ENCODE assay signal across 19 cellular contexts in genomic region chr17:63120406-63120805, GRCh38.
A peak's percentile ranks its signal among the peaks of the same experiment; 100 is the strongest.
DNase-seq lines count a peak whose midpoint lies in the region; ATAC-seq and TF ChIP-seq lines count a peak whose summit lies in the region.
"Had no signal": no experiment of that assay in that cellular context is flagged by ENCODE, and none has a peak within 500 bp of the region (broad histone marks: within the 10 kb centered on the region; RNA-seq: fewer than 3 reads in every experiment).

No MANE protein-coding gene starts in this region.

- DNase-seq in A673 (ENCODE audit: low spot score) (peak; percentile 20), IMR-90 (peak; percentile 54), fibroblast of the conjunctiva (ENCODE audit: low read depth) (peak; percentile 22), immature natural killer cell (no peak)
- no peak for DNase-seq in stimulated activated naive CD8-positive, alpha-beta T cell treated with anti-CD3 and anti-CD28 coated beads, Interleukin-15, amount 100 ng/mL, for 72 hours
- no peak for DNase-seq in activated CD4-positive, alpha-beta T cell treated with anti-CD3 and anti-CD28 coated beads, Interleukin-2, amount 50 U/mL, for 1 hour
- DNase-seq: activated CD4-positive, alpha-beta T cell treated with anti-CD3 and anti-CD28 coated beads for 4 hours; gastrocnemius medialis; KG1; NCI-H1092; NCI-H2029; NCI-H446; NK-92 treated with Interleukin-12 subunit alpha and Interleukin-12 subunit beta, amount 100 ng/mL, for 24 hours; stimulated activated CD4-positive, alpha-beta T cell treated with anti-CD3 and anti-CD28 coated beads, Interleukin-4, amount 100 ng/mL, for 4 hours had no signal

- TF ChIP-seq RAD21 in IMR-90 (IDR thresholded peaks at IDR 0.05; ENCODE audit: low read length): no peak

- H2BK5ac ChIP-seq in IMR-90 (ENCODE audit: low read depth, low read length, poor library complexity, severe bottlenecking): no peak overlapping the region

- peaks cover 3% of the 10 kb centered on the region for H3K27me3 Mint-ChIP-seq in brain
- no peaks in the 10 kb centered on the region for H3K27me3 Mint-ChIP-seq in immature natural killer cell (ENCODE audit: low read depth in 3 of 3)
- no peaks in the 10 kb centered on the region for H3K27me3 Mint-ChIP-seq in stimulated activated naive CD8-positive, alpha-beta T cell treated with anti-CD3 and anti-CD28 coated beads, Interleukin-15, amount 100 ng/mL, for 72 hours

- in situ Hi-C loops in IMR-90 (cut with MboI; ENCODE audit: low sequenced_read_pairs): no loop called here

- H3K56ac ChIP-seq in IMR-90 (ENCODE audit: extremely low read depth, insufficient read depth, low read length): no peak overlapping the region

- H3K36me3 Mint-ChIP-seq in brain (peaks cover 6% of the 10 kb centered on the region), immature natural killer cell (peaks cover 0 to 3% (median 0%) of the 10 kb centered on the region in 3 donors)

- H3K36me3 ChIP-seq in A673 (ENCODE audit: insufficient read depth, low read length, poor library complexity, severe bottlenecking): no peaks in the 10 kb centered on the region
- peaks cover 2% of the 10 kb centered on the region; the same call in 1 of the 2 replicates for H3K36me3 ChIP-seq in IMR-90 (ENCODE audit: control insufficient read depth, insufficient read depth, low read length)
- H3K36me3 ChIP-seq: gastrocnemius medialis, prostate gland had no signal

- TF ChIP-seq CTCF in A673 (conservative IDR thresholded peaks at IDR 0.05; ENCODE audit: low read depth, low read length): no peak
- no peak for TF ChIP-seq CTCF in IMR-90 (conservative IDR thresholded peaks at IDR 0.05; ENCODE audit: low read depth, low read length)
- TF ChIP-seq CTCF in brain (conservative IDR thresholded peaks at IDR 0.05): no peak

- H3K27me3 ChIP-seq in A673 (replicated peaks; ENCODE audit: insufficient read depth, low read depth, low read length, poor library complexity): no peaks in the 10 kb centered on the region
- H3K27me3 ChIP-seq in IMR-90 (ENCODE audit: control insufficient read depth, insufficient read depth, low read length): no peaks in the 10 kb centered on the region
- H3K27me3 ChIP-seq: gastrocnemius medialis had no signal

- no peak overlapping the region for H2AFZ ChIP-seq in IMR-90 (replicated peaks; ENCODE audit: low read length, poor library complexity)

- peak overlapping the region; percentile 48 to 82 (median 67) for H3K4me3 Mint-ChIP-seq in brain
- H3K4me3 Mint-ChIP-seq in immature natural killer cell: no peak overlapping the region
- H3K4me3 Mint-ChIP-seq in stimulated activated naive CD8-positive, alpha-beta T cell treated with anti-CD3 and anti-CD28 coated beads, Interleukin-15, amount 100 ng/mL, for 72 hours: no peak overlapping the region
- H3K4me3 Mint-ChIP-seq: neural crest cell had no signal

- no peak for TF ChIP-seq POLR2A in IMR-90 (IDR thresholded peaks at IDR 0.05; ENCODE audit: low read depth, low read length)

- H4K5ac ChIP-seq in IMR-90 (ENCODE audit: low read depth, low read length): no peak overlapping the region

- H3K9me1 ChIP-seq in IMR-90 (ENCODE audit: insufficient read depth, low read length): peaks cover 2% of the 10 kb centered on the region; the same call in 1 of the 2 replicates

- BruUV-seq in A673 (replicated peaks; lab: Mats Ljungman, UMichigan): no TSS peak
- no TSS peak for BruUV-seq in IMR-90 (replicated peaks; lab: Mats Ljungman, UMichigan)

- H2AK5ac ChIP-seq in IMR-90 (ENCODE audit: low read depth, low read length): no peak overlapping the region

- no peak overlapping the region for H3K23ac ChIP-seq in IMR-90 (ENCODE audit: low read depth, low read length)

- dilution Hi-C loops in IMR-90 (cut with HindIII; ENCODE audit: low sequenced_read_pairs, unreplicated experiment): no loop called here

- ATAC-seq in IMR-90 (ENCODE audit: low read depth) (no peak), HG03354 (IDR thresholded peaks at IDR 0.05; ENCODE audit: poor library complexity, severe bottlenecking, unreplicated experiment) (no peak)
- no peak for ATAC-seq in stimulated activated naive CD8-positive, alpha-beta T cell treated with anti-CD3 and anti-CD28 coated beads, Interleukin-15, amount 100 ng/mL, for 72 hours
- ATAC-seq: gastrocnemius medialis had no signal

- H3K9me3 ChIP-seq in A673 (ENCODE audit: low read depth, low read length, poor library complexity, severe bottlenecking) (no peaks in the 10 kb centered on the region), IMR-90 (ENCODE audit: control insufficient read depth, insufficient read depth, low read length) (no peaks in the 10 kb centered on the region)
- H3K9me3 ChIP-seq: gastrocnemius medialis, prostate gland had no signal

- H2BK20ac ChIP-seq in IMR-90 (ENCODE audit: low read depth, low read length): no peak overlapping the region

- WGBS in IMR-90 (ENCODE audit: extremely low coverage in 2 of 2, insufficient read length in 1 of 2), 2 experiments: no CpG with 5 or more reads among the region's 2 CpGs

- H3K4me1 ChIP-seq in A673 (ENCODE audit: insufficient read depth, low read length, poor library complexity, severe bottlenecking) (no peaks in the 10 kb centered on the region), IMR-90 (ENCODE audit: control insufficient read depth, insufficient read depth, low read length) (peaks cover 3% of the 10 kb centered on the region; the same call in 1 of the 2 replicates)
- H3K4me1 ChIP-seq: gastrocnemius medialis, prostate gland had no signal

- H3K27ac ChIP-seq in A673 (ENCODE audit: low read depth, low read length, poor library complexity, severe bottlenecking) (no peak overlapping the region), IMR-90 (ENCODE audit: insufficient read depth, low read length) (no peak overlapping the region)
- H3K27ac ChIP-seq: C4-2B, gastrocnemius medialis, prostate gland had no signal

- CTCF ChIA-PET in A673 (lab: Charles Lee): no interaction called here
- CTCF ChIA-PET in IMR-90 (lab: Yijun Ruan, JAX): no interaction called here

- intact Hi-C loops in A673 (cut with micrococcal nuclease; ENCODE audit: unreplicated experiment): no loop called here
- intact Hi-C loops in IMR-90 (cut with micrococcal nuclease): no loop called here

- H2AK9ac ChIP-seq in IMR-90 (replicated peaks; ENCODE audit: low read depth, low read length, poor library complexity): no peak overlapping the region

- H3K4me3 ChIP-seq in A673 (ENCODE audit: low read depth, low read length, poor library complexity, severe bottlenecking) (no peak overlapping the region), IMR-90 (ENCODE audit: insufficient read depth, low read depth, low read length) (no peak overlapping the region)
- H3K4me3 ChIP-seq: gastrocnemius medialis, prostate gland had no signal

- H2BK15ac ChIP-seq in IMR-90 (ENCODE audit: low read depth, low read length): no peak overlapping the region

- no peak overlapping the region for H3K18ac ChIP-seq in IMR-90 (ENCODE audit: low read depth, low read length)

- no peaks in the 10 kb centered on the region for H3K9me3 Mint-ChIP-seq in brain
- no peaks in the 10 kb centered on the region for H3K9me3 Mint-ChIP-seq in immature natural killer cell
- H3K9me3 Mint-ChIP-seq in stimulated activated naive CD8-positive, alpha-beta T cell treated with anti-CD3 and anti-CD28 coated beads, Interleukin-15, amount 100 ng/mL, for 72 hours: no peaks in the 10 kb centered on the region
- H3K9me3 Mint-ChIP-seq: neural crest cell had no signal

- H4K91ac ChIP-seq in IMR-90 (ENCODE audit: insufficient read depth, low read depth, low read length): no peak overlapping the region

- peaks cover 20% of the 10 kb centered on the region; the same call in 1 of the 2 replicates for H4K20me1 ChIP-seq in IMR-90 (ENCODE audit: insufficient read depth, low read length)

- no peak overlapping the region for H3K4ac ChIP-seq in IMR-90 (ENCODE audit: low read depth, low read length)

- no peak overlapping the region for H3K9ac ChIP-seq in IMR-90 (ENCODE audit: low read depth, low read length)

- no peak overlapping the region for H3K14ac ChIP-seq in IMR-90 (replicated peaks; ENCODE audit: low read depth, low read length)

- no peak overlapping the region for H3K4me2 ChIP-seq in IMR-90 (ENCODE audit: low read depth, low read length)

- peak overlapping the region in 3 of 5 experiments; percentile 15 to 83 (median 33) for H3K27ac Mint-ChIP-seq in brain
- no peak overlapping the region for H3K27ac Mint-ChIP-seq in immature natural killer cell
- H3K27ac Mint-ChIP-seq in stimulated activated naive CD8-positive, alpha-beta T cell treated with anti-CD3 and anti-CD28 coated beads, Interleukin-15, amount 100 ng/mL, for 72 hours: no peak overlapping the region

- no peak overlapping the region for H2BK120ac ChIP-seq in IMR-90 (ENCODE audit: low read depth, low read length)

- no peak overlapping the region for H4K8ac ChIP-seq in IMR-90 (ENCODE audit: low read depth in 2 of 2, low read length in 2 of 2)

- peaks cover 25 to 48% of the 10 kb centered on the region in 2 experiments for H3K79me1 ChIP-seq in IMR-90 (ENCODE audit: low read depth in 1 of 2, low read length in 2 of 2)

- POLR2A ChIA-PET in A673 (lab: Charles Lee; ENCODE audit: low non-redundant PET): no interaction called here
- POLR2A ChIA-PET in IMR-90 (lab: Charles Lee; ENCODE audit: unreplicated experiment): no interaction called here

- H3K4me1 Mint-ChIP-seq in brain (peaks cover 60% of the 10 kb centered on the region), immature natural killer cell (no peaks in the 10 kb centered on the region)
- no peaks in the 10 kb centered on the region for H3K4me1 Mint-ChIP-seq in stimulated activated naive CD8-positive, alpha-beta T cell treated with anti-CD3 and anti-CD28 coated beads, Interleukin-15, amount 100 ng/mL, for 72 hours

TF ChIP-seq in IMR-90, 13 proteins besides CTCF, POLR2A, EP300 and RAD21:
- TF ChIP-seq FOS (IDR thresholded peaks at IDR 0.05; ENCODE audit: low read depth, low read length): peak; percentile 20; the same call in 1 of the 2 replicates
- TF ChIP-seq RCOR1 (IDR thresholded peaks at IDR 0.05; ENCODE audit: insufficient replicate concordance, low read length): no peak
- no peak for TF ChIP-seq CEBPB (IDR thresholded peaks at IDR 0.05; ENCODE audit: low read depth, low read length)
- TF ChIP-seq MXI1 (IDR thresholded peaks at IDR 0.05; ENCODE audit: borderline replicate concordance, low read depth, low read length): no peak
- TF ChIP-seq, protein P1, sequence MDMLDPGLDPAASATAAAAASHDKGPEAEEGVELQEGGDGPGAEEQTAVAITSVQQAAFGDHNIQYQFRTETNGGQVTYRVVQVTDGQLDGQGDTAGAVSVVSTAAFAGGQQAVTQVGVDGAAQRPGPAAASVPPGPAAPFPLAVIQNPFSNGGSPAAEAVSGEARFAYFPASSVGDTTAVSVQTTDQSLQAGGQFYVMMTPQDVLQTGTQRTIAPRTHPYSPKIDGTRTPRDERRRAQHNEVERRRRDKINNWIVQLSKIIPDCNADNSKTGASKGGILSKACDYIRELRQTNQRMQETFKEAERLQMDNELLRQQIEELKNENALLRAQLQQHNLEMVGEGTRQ (IDR thresholded peaks at IDR 0.05; ENCODE audit: low read depth, low read length): no peak
- no peak for TF ChIP-seq SMC3 (IDR thresholded peaks at IDR 0.05; ENCODE audit: low read depth, low read length)
- no peak for TF ChIP-seq MAZ (IDR thresholded peaks at IDR 0.05; ENCODE audit: borderline replicate concordance, low read depth, low read length)
- TF ChIP-seq MAFK (IDR thresholded peaks at IDR 0.05; ENCODE audit: low read depth, low read length): no peak
TF ChIP-seq in IMR-90: peak in this region for 1.

Comparison
In these comparisons a context has a peak if more than half of its experiments do, and no peak if none do; other contexts are left out.
1. DNase-seq: peak in A673 (single experiment), IMR-90 (single experiment) and fibroblast of the conjunctiva (single experiment); none in immature natural killer cell (0 of 3), stimulated activated naive CD8-positive, alpha-beta T cell treated with anti-CD3 and anti-CD28 coated beads, Interleukin-15, amount 100 ng/mL, for 72 hours (0 of 2) and activated CD4-positive, alpha-beta T cell treated with anti-CD3 and anti-CD28 coated beads, Interleukin-2, amount 50 U/mL, for 1 hour (single experiment).
2. H3K27ac Mint-ChIP-seq: peak in brain (3 of 5); none in immature natural killer cell (0 of 6) and stimulated activated naive CD8-positive, alpha-beta T cell treated with anti-CD3 and anti-CD28 coated beads, Interleukin-15, amount 100 ng/mL, for 72 hours (0 of 2).
3. H3K4me3 Mint-ChIP-seq: peak in brain (5 of 5); none in immature natural killer cell (0 of 5) and stimulated activated naive CD8-positive, alpha-beta T cell treated with anti-CD3 and anti-CD28 coated beads, Interleukin-15, amount 100 ng/mL, for 72 hours (0 of 2).